10 cellular contexts compared by ENCODE assay signal in genomic region chr9:2459756-2460155, GRCh38.
"Had no signal": no experiment of that assay in that cellular context is flagged by ENCODE, and none has a peak within 500 bp of the region (broad histone marks: within the 10 kb centered on the region; RNA-seq: fewer than 3 reads in every experiment).

No MANE protein-coding gene starts in this region.

- DNase-seq: activated naive CD4-positive, alpha-beta T cell treated with Interleukin-2 at 50 U/mL for 16 hours; activated naive CD8-positive, alpha-beta T cell treated with anti-CD3 and anti-CD28 coated beads, Interleukin-2, amount 50 U/mL, for 24 hours; effector memory CD8-positive, alpha-beta T cell; gastrocnemius medialis; retina; stimulated activated CD4-positive, alpha-beta T cell treated with anti-CD3 and anti-CD28 coated beads, Interleukin-4, amount 100 ng/mL, for 4 hours; stimulated activated naive CD8-positive, alpha-beta T cell treated with anti-CD3 and anti-CD28 coated beads, Interleukin-15, amount 100 ng/mL, for 72 hours; T-cell; T1000; tibial artery had no signal
